10 cellular contexts compared by ENCODE assay signal in the genomic region with DNA sequence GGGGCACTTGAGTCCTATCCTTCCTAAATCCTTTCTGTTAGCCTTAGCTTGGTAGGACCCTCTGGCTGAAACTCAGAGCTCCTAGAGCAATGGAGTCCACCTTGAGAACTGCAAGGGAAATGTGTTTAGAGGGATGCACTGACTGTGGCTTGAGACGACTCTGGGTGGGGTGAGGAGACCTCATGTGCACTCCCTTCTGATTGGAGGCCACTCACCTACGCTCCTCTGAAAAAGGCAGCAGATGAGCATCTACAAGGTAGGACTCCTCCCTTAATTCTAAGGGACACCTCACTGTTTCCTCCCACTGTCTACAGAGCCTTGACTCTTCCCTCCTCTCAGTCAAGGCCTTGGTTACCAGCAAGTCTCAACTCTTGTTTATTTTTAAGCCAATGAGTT. TPM values are rescaled to one million over a fixed set of nuclear protein-coding genes. Genes with fewer than 3 reads are reported as not detected.
A peak's percentile ranks its signal among the peaks of the same experiment; 100 is the strongest.
DNase-seq lines count a peak whose midpoint lies in the region; ATAC-seq lines count a peak whose summit lies in the region.
"Had no signal": no experiment of that assay in that cellular context is flagged by ENCODE, and none has a peak within 500 bp of the region (broad histone marks: within the 10 kb centered on the region; RNA-seq: fewer than 3 reads in every experiment).

No MANE protein-coding gene starts in this region.

- POLR2A ChIA-PET in activated CD4-positive, alpha-beta T cell treated with anti-CD3 and anti-CD28 coated beads for 36 hours (lab: Charles Lee), result interaction anchor here (1.0 to 1.2 kb wide), 3 partner anchors 15 to 19 kb away, joined by 3 to 7 read pairs (median 4); no protein-coding TSS in a partner anchor

- H3K9me3 ChIP-seq in iPS-18c (ENCODE audit: control insufficient read depth, insufficient read depth, low read length), result no peaks in the 10 kb centered on the region

- H3K27ac ChIP-seq in temporal lobe (ENCODE audit: low read depth, low read length), result peak overlapping the region; percentile 78

- CTCF ChIA-PET in activated CD4-positive, alpha-beta T cell treated with anti-CD3 and anti-CD28 coated beads for 36 hours (lab: Charles Lee), result interaction anchor here (0.8 to 1.8 kb wide), 3 partner anchors 10 to 178 kb away, joined by 4 to 7 read pairs (median 4); a partner anchor contains a TSS

- peak overlapping the region; percentile 81 for H3K4me3 Mint-ChIP-seq in activated CD4-positive, alpha-beta T cell treated with anti-CD3 and anti-CD28 coated beads for 36 hours
- peak overlapping the region; percentile 89 for H3K4me3 Mint-ChIP-seq in activated naive CD8-positive, alpha-beta T cell

- intact Hi-C loops in activated CD4-positive, alpha-beta T cell treated with anti-CD3 and anti-CD28 coated beads for 36 hours (cut with DNase I, micrococcal nuclease), result no loop called here

- peak overlapping the region; percentile 74 for H3K4me3 ChIP-seq in iPS-18c (ENCODE audit: insufficient read depth, low read depth, low read length)

- H3K27ac Mint-ChIP-seq in activated CD4-positive, alpha-beta T cell treated with anti-CD3 and anti-CD28 coated beads for 36 hours, result peak overlapping the region; percentile 61
- H3K27ac Mint-ChIP-seq in activated naive CD8-positive, alpha-beta T cell, result peak overlapping the region; percentile 61

- DNase-seq in activated CD4-positive, alpha-beta T cell treated with anti-CD3 and anti-CD28 coated beads for 36 hours, result no peak
- DNase-seq in activated CD4-positive, alpha-beta T cell treated with anti-CD3 and anti-CD28 coated beads for 4 hours, result no peak
- no peak for DNase-seq in NK-92 (lab: John Stamatoyannopoulos, UW; ENCODE audit: unreplicated experiment)
- DNase-seq in EL, result no peak
- DNase-seq in NCI-H82 (lab: John Stamatoyannopoulos, UW), result no peak
- DNase-seq: NCI-H1417 treated with DMSO at 0.1 percent for 48 hours had no signal

- H3K36me3 Mint-ChIP-seq in activated CD4-positive, alpha-beta T cell treated with anti-CD3 and anti-CD28 coated beads for 36 hours (ENCODE audit: low read depth), result no peaks in the 10 kb centered on the region
- H3K36me3 Mint-ChIP-seq in activated naive CD8-positive, alpha-beta T cell, result no peaks in the 10 kb centered on the region

- H3K27me3 Mint-ChIP-seq in activated CD4-positive, alpha-beta T cell treated with anti-CD3 and anti-CD28 coated beads for 36 hours, result no peaks in the 10 kb centered on the region
- H3K27me3 Mint-ChIP-seq in activated naive CD8-positive, alpha-beta T cell, result no peaks in the 10 kb centered on the region

- no peaks in the 10 kb centered on the region for H3K9me3 Mint-ChIP-seq in activated CD4-positive, alpha-beta T cell treated with anti-CD3 and anti-CD28 coated beads for 36 hours (ENCODE audit: low read depth)
- H3K9me3 Mint-ChIP-seq in activated naive CD8-positive, alpha-beta T cell (ENCODE audit: low read depth), result no peaks in the 10 kb centered on the region

- peaks cover 38% of the 10 kb centered on the region for H3K4me1 Mint-ChIP-seq in activated CD4-positive, alpha-beta T cell treated with anti-CD3 and anti-CD28 coated beads for 36 hours
- peaks cover 44% of the 10 kb centered on the region for H3K4me1 Mint-ChIP-seq in activated naive CD8-positive, alpha-beta T cell (ENCODE audit: low read depth)

- no peak for ATAC-seq in activated CD4-positive, alpha-beta T cell treated with anti-CD3 and anti-CD28 coated beads for 36 hours

RNA-seq across cellular contexts. Expression of a gene that starts 1.0 kb away (rescaled TPM):
- total RNA-seq in activated CD4-positive, alpha-beta T cell treated with anti-CD3 and anti-CD28 coated beads for 36 hours, result 10 to 100 TPM; 12.6 to 13.8 TPM
- 26.8 TPM for total RNA-seq in temporal lobe

RNA-seq across cellular contexts. Expression of a gene that starts 2.9 kb away (rescaled TPM):
- total RNA-seq in activated CD4-positive, alpha-beta T cell treated with anti-CD3 and anti-CD28 coated beads for 36 hours, result 10 to 100 TPM; 28.3 to 30.2 TPM
- total RNA-seq in temporal lobe, result 15.7 TPM

RNA-seq across cellular contexts. Expression of a gene that starts 9.1 kb away (rescaled TPM):
- not detected for total RNA-seq in activated CD4-positive, alpha-beta T cell treated with anti-CD3 and anti-CD28 coated beads for 36 hours
- not detected for total RNA-seq in temporal lobe
- total RNA-seq: mononuclear cell had no signal

RNA-seq across cellular contexts. Expression of a gene that starts 46.3 kb away (rescaled TPM):
- total RNA-seq in activated CD4-positive, alpha-beta T cell treated with anti-CD3 and anti-CD28 coated beads for 36 hours, result 100 to 1,000 TPM; 881 to 999 TPM
- total RNA-seq in temporal lobe, result 259 TPM

RNA-seq across cellular contexts. Expression of a gene that starts 56.7 kb away (rescaled TPM):
- 100 to 1,000 TPM; 250 to 266 TPM for total RNA-seq in activated CD4-positive, alpha-beta T cell treated with anti-CD3 and anti-CD28 coated beads for 36 hours
- 6.4 TPM for total RNA-seq in temporal lobe
